ENCODE assay signal across 9 cellular contexts in the genomic region with DNA sequence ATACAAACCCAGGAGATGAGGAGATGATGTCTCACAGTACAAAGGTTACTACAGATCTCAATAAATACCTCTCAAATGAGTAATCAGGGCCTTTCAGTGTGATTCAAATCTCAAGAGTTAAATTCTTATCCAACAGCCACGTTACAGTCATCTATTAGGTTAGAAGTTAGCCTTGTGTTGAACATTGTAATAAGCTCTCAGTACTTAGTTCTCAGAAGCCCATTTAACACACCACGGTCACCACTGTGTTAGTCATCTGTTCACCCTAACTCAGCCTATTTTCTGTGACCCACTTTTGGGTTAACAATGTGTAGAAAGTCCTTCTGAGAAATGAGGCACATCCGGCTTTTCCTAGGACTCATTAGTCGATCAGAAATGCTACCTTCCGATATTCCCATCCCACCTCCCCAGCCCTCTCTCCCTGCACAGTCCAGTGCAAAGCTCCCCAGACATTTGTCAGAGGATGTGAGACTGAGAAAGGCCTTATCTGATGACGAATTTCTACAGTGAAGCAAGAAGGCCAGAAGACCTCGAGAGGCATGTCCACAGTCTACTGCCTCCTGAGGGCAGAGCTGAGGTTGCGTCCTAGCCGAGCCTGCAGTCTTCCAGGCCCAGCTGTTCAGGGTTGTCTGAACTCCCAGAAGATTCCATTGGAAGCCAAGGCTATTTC.
DNase-seq lines count a peak whose midpoint lies in the region; ATAC-seq and TF ChIP-seq lines count a peak whose summit lies in the region.
"Had no signal": no experiment of that assay in that cellular context is flagged by ENCODE, and none has a peak within 500 bp of the region (broad histone marks: within the 10 kb centered on the region; RNA-seq: fewer than 3 reads in every experiment).

No MANE protein-coding gene starts in this region.

- no peaks in the 10 kb centered on the region for H3K4me1 Mint-ChIP-seq in CD8-positive, alpha-beta T cell (ENCODE audit: low read depth)
- peaks cover 6% of the 10 kb centered on the region for H3K4me1 Mint-ChIP-seq in T-helper 1 cell treated with Interleukin-12 subunit alpha and Interleukin-12 subunit beta and Interleukin-4 antibody, amounts not matched to agents 30 μg/mL and 1 μg/mL, for 36 hours (ENCODE audit: low read depth)
- peaks cover 13% of the 10 kb centered on the region for H3K4me1 Mint-ChIP-seq in nephron progenitor cell

- H3K4me3 ChIP-seq in CD8-positive, alpha-beta T cell (ENCODE audit: low read depth, low read length), result no peak overlapping the region
- H3K4me3 ChIP-seq in thoracic aorta, result no peak overlapping the region
- H3K4me3 ChIP-seq: skin epidermis had no signal

- no peaks in the 10 kb centered on the region for H3K27me3 ChIP-seq in CD8-positive, alpha-beta T cell (ENCODE audit: insufficient read depth, low read length)
- no peaks in the 10 kb centered on the region for H3K27me3 ChIP-seq in thoracic aorta (replicated peaks; ENCODE audit: insufficient read depth)

- no peak overlapping the region for H3K4me3 Mint-ChIP-seq in CD8-positive, alpha-beta T cell
- H3K4me3 Mint-ChIP-seq in T-helper 1 cell treated with Interleukin-12 subunit alpha and Interleukin-12 subunit beta and Interleukin-4 antibody, amounts not matched to agents 30 μg/mL and 1 μg/mL, for 36 hours, result no peak overlapping the region
- no peak overlapping the region for H3K4me3 Mint-ChIP-seq in nephron progenitor cell

- peak; percentile 44 for ATAC-seq in CD8-positive, alpha-beta T cell
- ATAC-seq in GM18909 (IDR thresholded peaks at IDR 0.05; ENCODE audit: poor library complexity, unreplicated experiment) (peak; percentile 71), HG03064 (IDR thresholded peaks at IDR 0.05; ENCODE audit: low read depth, unreplicated experiment) (peak; percentile 56), thoracic aorta (ENCODE audit: insufficient number of reproducible peaks, low FRiP score, low read depth) (peak; percentile 46)

- no peak overlapping the region for H3K27ac Mint-ChIP-seq in CD8-positive, alpha-beta T cell
- H3K27ac Mint-ChIP-seq in T-helper 1 cell treated with Interleukin-12 subunit alpha and Interleukin-12 subunit beta and Interleukin-4 antibody, amounts not matched to agents 30 μg/mL and 1 μg/mL, for 36 hours, result peak overlapping the region; percentile 9
- H3K27ac Mint-ChIP-seq in nephron progenitor cell, result no peak overlapping the region

- H3K9me3 Mint-ChIP-seq in CD8-positive, alpha-beta T cell, result no peaks in the 10 kb centered on the region
- H3K9me3 Mint-ChIP-seq in T-helper 1 cell treated with Interleukin-12 subunit alpha and Interleukin-12 subunit beta and Interleukin-4 antibody, amounts not matched to agents 30 μg/mL and 1 μg/mL, for 36 hours, result no peaks in the 10 kb centered on the region
- no peaks in the 10 kb centered on the region for H3K9me3 Mint-ChIP-seq in nephron progenitor cell

- CTCF ChIA-PET in CD8-positive, alpha-beta T cell (lab: Charles Lee), result interaction anchor here (0.7 to 1.3 kb wide), 2 partner anchors 9 to 13 kb away, joined by 3 to 4 read pairs; no protein-coding TSS in a partner anchor

- no peak for TF ChIP-seq CTCF in CD8-positive, alpha-beta T cell (IDR thresholded peaks at IDR 0.05)
- TF ChIP-seq CTCF in thoracic aorta (IDR thresholded peaks at IDR 0.05) (no peak), nephron progenitor cell (IDR thresholded peaks at IDR 0.05) (no peak)

- POLR2A ChIA-PET in CD8-positive, alpha-beta T cell (lab: Charles Lee), result interaction anchor here (2.4 kb wide), 1 partner anchor 19 kb away, joined by 7 read pairs; no protein-coding TSS in a partner anchor

- DNase-seq in CD8-positive, alpha-beta T cell, result no peak
- DNase-seq in foreskin melanocyte (peak; percentile 53), thoracic aorta (ENCODE audit: low spot score) (no peak), NCI-H2029 (lab: John Stamatoyannopoulos, UW) (no peak), nephron progenitor cell (no peak)

- intact Hi-C loops in CD8-positive, alpha-beta T cell (cut with DNase I, micrococcal nuclease), result no loop called here

- H3K27me3 Mint-ChIP-seq in CD8-positive, alpha-beta T cell (ENCODE audit: low read depth), result no peaks in the 10 kb centered on the region
- H3K27me3 Mint-ChIP-seq in T-helper 1 cell treated with Interleukin-12 subunit alpha and Interleukin-12 subunit beta and Interleukin-4 antibody, amounts not matched to agents 30 μg/mL and 1 μg/mL, for 36 hours (ENCODE audit: low read depth), result no peaks in the 10 kb centered on the region
- peaks cover 2% of the 10 kb centered on the region for H3K27me3 Mint-ChIP-seq in nephron progenitor cell (ENCODE audit: low read depth, poor library complexity)

- H3K36me3 Mint-ChIP-seq in CD8-positive, alpha-beta T cell, result no peaks in the 10 kb centered on the region
- peaks cover 1% of the 10 kb centered on the region for H3K36me3 Mint-ChIP-seq in T-helper 1 cell treated with Interleukin-12 subunit alpha and Interleukin-12 subunit beta and Interleukin-4 antibody, amounts not matched to agents 30 μg/mL and 1 μg/mL, for 36 hours (ENCODE audit: low read depth)
- H3K36me3 Mint-ChIP-seq in nephron progenitor cell (ENCODE audit: low read depth), result peaks cover 75% of the 10 kb centered on the region

- no peaks in the 10 kb centered on the region for H3K36me3 ChIP-seq in CD8-positive, alpha-beta T cell (ENCODE audit: insufficient read depth, low read length)
- peaks cover 2% of the 10 kb centered on the region for H3K36me3 ChIP-seq in thoracic aorta

- H3K9me3 ChIP-seq in CD8-positive, alpha-beta T cell (ENCODE audit: low read length), result no peaks in the 10 kb centered on the region
- no peaks in the 10 kb centered on the region for H3K9me3 ChIP-seq in thoracic aorta

- no peak overlapping the region for H3K27ac ChIP-seq in CD8-positive, alpha-beta T cell (ENCODE audit: low read depth, low read length)
- peak overlapping the region in 1 of 2 donors; percentile 40 for H3K27ac ChIP-seq in thoracic aorta

- H3K4me1 ChIP-seq in CD8-positive, alpha-beta T cell (ENCODE audit: insufficient read depth, low read length), result no peaks in the 10 kb centered on the region
- H3K4me1 ChIP-seq in thoracic aorta (ENCODE audit: control insufficient read depth in 1 of 2, low read depth in 2 of 2), result peaks cover 11 to 17% of the 10 kb centered on the region in 2 donors
